Comparison of ENCODE assay signal across 9 cellular contexts in the genomic region with DNA sequence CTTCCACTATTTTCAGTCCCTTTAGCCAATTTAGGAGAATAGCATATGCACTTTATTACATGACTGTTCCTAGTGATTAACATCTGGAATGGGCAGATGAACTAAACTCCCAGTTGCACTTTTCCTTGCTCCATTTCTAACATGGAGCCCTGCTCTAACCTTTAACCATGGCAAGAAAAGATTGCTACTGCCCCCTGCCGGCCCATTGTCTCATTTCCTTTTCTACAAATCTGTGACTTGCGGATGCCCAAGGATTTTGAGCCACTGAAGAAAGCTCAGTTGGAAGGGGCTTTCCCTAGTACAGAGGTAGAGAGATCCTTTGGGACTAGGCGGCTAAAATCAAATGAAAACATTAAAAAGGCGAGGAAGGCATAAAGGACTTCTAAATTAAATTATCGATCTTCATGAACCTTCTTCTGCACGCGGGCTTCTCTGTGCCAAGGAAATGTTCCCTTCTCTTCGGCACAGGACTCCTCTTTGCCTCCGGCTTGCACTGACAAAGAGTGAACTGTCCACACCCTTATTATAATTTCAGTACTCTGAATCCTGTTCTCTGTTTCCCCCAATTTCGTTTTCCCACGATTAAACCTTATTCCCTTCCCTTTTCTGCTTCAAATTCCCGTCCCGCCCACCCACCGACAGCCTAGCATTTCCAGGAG. TPM values are rescaled to one million over a fixed set of nuclear protein-coding genes. Genes with fewer than 3 reads are reported as not detected.
DNase-seq lines count a peak whose midpoint lies in the region; ATAC-seq and TF ChIP-seq lines count a peak whose summit lies in the region.
"Had no signal": no experiment of that assay in that cellular context is flagged by ENCODE, and none has a peak within 500 bp of the region (broad histone marks: within the 10 kb centered on the region; RNA-seq: fewer than 3 reads in every experiment).

No MANE protein-coding gene starts in this region.

- in situ Hi-C loops in HAP-1 (cut with MboI; ENCODE audit: low sequenced_read_pairs), result loop anchor here (10.0 kb wide), 1 partner anchor 434 kb away; no protein-coding TSS in a partner anchor

- peak; percentile 67 for TF ChIP-seq CTCF in foreskin keratinocyte (conservative IDR thresholded peaks at IDR 0.05)
- peak; percentile 55 for TF ChIP-seq CTCF in osteoblast (IDR thresholded peaks at IDR 0.05; ENCODE audit: extremely low read depth, low read depth, low read length)

- ATAC-seq in foreskin keratinocyte (peak; percentile 67), HG02973 (IDR thresholded peaks at IDR 0.05; ENCODE audit: unreplicated experiment) (no peak)

- H3K4me3 ChIP-seq in HAP-1 (no peak overlapping the region), osteoblast (ENCODE audit: insufficient read depth, low read length) (no peak overlapping the region)

- no peak overlapping the region for H2AFZ ChIP-seq in osteoblast (ENCODE audit: low read length)

- H3K79me2 ChIP-seq in osteoblast (ENCODE audit: insufficient read depth, low read length), result no peaks in the 10 kb centered on the region

- H3K36me3 ChIP-seq in HAP-1 (replicated peaks), result no peaks in the 10 kb centered on the region
- H3K36me3 ChIP-seq in osteoblast (ENCODE audit: insufficient read depth, low read length), result no peaks in the 10 kb centered on the region

- no peaks in the 10 kb centered on the region for H4K20me1 ChIP-seq in osteoblast (ENCODE audit: insufficient read depth, low read length)

- H3K27me3 ChIP-seq in HAP-1 (ENCODE audit: low read depth) (no peaks in the 10 kb centered on the region), foreskin keratinocyte (no peaks in the 10 kb centered on the region), osteoblast (ENCODE audit: insufficient read depth, low read length) (no peaks in the 10 kb centered on the region)

- DNase-seq in DMS 273 (lab: John Stamatoyannopoulos, UW; ENCODE audit: unreplicated experiment), result peak; percentile 88
- DNase-seq in HAP-1 (ENCODE audit: low spot score in 2 of 2), result peak; percentile 41 to 83
- DNase-seq in NCI-H524 (lab: John Stamatoyannopoulos, UW), result peak; percentile 75 to 89
- DNase-seq in activated T-cell treated with anti-CD3 and anti-CD28 coated beads for 48 hours (ENCODE audit: low read depth), result peak; percentile 29
- peak; percentile 20 to 59 for DNase-seq in foreskin keratinocyte
- peak; percentile 21 for DNase-seq in osteoblast (ENCODE audit: insufficient read length, low spot score, missing footprints)
- no peak for DNase-seq in cortex of kidney (lab: John Stamatoyannopoulos, UW)
- DNase-seq: activated B cell treated with CpG ODN at 0.5 μM for 24 hours had no signal

- H3K4me1 ChIP-seq in HAP-1 (no peaks in the 10 kb centered on the region), foreskin keratinocyte (no peaks in the 10 kb centered on the region), osteoblast (ENCODE audit: insufficient read depth, low read length) (no peaks in the 10 kb centered on the region)

- H3K9me3 ChIP-seq in HAP-1 (no peaks in the 10 kb centered on the region), osteoblast (ENCODE audit: low read depth, low read length) (no peaks in the 10 kb centered on the region)

- no peak overlapping the region for H3K27ac ChIP-seq in foreskin keratinocyte
- no peak overlapping the region for H3K27ac ChIP-seq in osteoblast (ENCODE audit: low read depth, low read length)

- H3K4me2 ChIP-seq in osteoblast (ENCODE audit: insufficient read depth, low read length), result peak overlapping the region; percentile 41

RNA-seq across cellular contexts. Expression of a gene that starts 0.6 kb away (rescaled TPM):
- not detected in 2 replicates for total RNA-seq in foreskin keratinocyte
- polyA plus RNA-seq in foreskin keratinocyte, result not detected in 2 replicates
- not detected in 2 replicates for total RNA-seq in osteoblast
- total RNA-seq: activated B cell treated with CpG ODN at 0.5 μM for 24 hours had no signal
